Comparison of ENCODE assay signal across 9 cellular contexts in the genomic region with DNA sequence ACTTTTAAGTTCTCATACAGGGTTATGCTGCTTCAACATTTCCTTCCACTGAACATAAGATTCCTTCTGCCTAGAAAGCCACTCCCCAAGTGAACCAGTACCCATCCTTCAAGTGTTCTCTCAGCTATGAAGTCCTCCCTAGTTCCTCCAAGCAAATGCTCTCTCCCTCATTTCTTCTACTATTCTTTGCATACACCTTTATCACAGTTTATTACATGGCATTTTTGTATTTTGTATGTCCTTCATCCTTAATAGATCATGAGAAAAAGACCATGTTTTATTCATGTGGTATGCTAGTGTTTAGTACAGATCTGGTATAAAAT. TPM values are rescaled to one million over a fixed set of nuclear protein-coding genes. Genes with fewer than 3 reads are reported as not detected.
DNase-seq lines count a peak whose midpoint lies in the region; ATAC-seq, FAIRE-seq and TF ChIP-seq lines count a peak whose summit lies in the region.
"Had no signal": no experiment of that assay in that cellular context is flagged by ENCODE, and none has a peak within 500 bp of the region (broad histone marks: within the 10 kb centered on the region; RNA-seq: fewer than 3 reads in every experiment).

No MANE protein-coding gene starts in this region.

- peaks cover 13% of the 10 kb centered on the region for H3K36me3 Mint-ChIP-seq in activated CD8-positive, alpha-beta T cell treated with anti-CD3 and anti-CD28 coated beads for 36 hours (ENCODE audit: low read depth)
- H3K36me3 Mint-ChIP-seq in memory B cell = peaks cover 11% of the 10 kb centered on the region

- CTCF ChIA-PET in A673 (lab: Charles Lee) = no interaction called here
- CTCF ChIA-PET in activated CD8-positive, alpha-beta T cell treated with anti-CD3 and anti-CD28 coated beads for 36 hours (lab: Charles Lee) = no interaction called here

- no peak overlapping the region for H3K27ac ChIP-seq in A673 (ENCODE audit: low read depth, low read length, poor library complexity, severe bottlenecking)

- BruUV-seq in A673 (replicated peaks; lab: Mats Ljungman, UMichigan) = no TSS peak

- H3K36me3 ChIP-seq in A673 (ENCODE audit: insufficient read depth, low read length, poor library complexity, severe bottlenecking) = no peaks in the 10 kb centered on the region

- ATAC-seq in activated CD8-positive, alpha-beta T cell treated with anti-CD3 and anti-CD28 coated beads for 36 hours = no peak
- no peak for ATAC-seq in memory B cell (ENCODE audit: low read depth)

- H3K9me3 Mint-ChIP-seq in activated CD8-positive, alpha-beta T cell treated with anti-CD3 and anti-CD28 coated beads for 36 hours = no peaks in the 10 kb centered on the region
- no peaks in the 10 kb centered on the region for H3K9me3 Mint-ChIP-seq in memory B cell

- peaks cover 20% of the 10 kb centered on the region for H3K4me1 ChIP-seq in A673 (ENCODE audit: insufficient read depth, low read length, poor library complexity, severe bottlenecking)

- H3K27ac Mint-ChIP-seq in activated CD8-positive, alpha-beta T cell treated with anti-CD3 and anti-CD28 coated beads for 36 hours = peak overlapping the region; percentile 18
- peak overlapping the region; percentile 99 for H3K27ac Mint-ChIP-seq in memory B cell

- H3K4me1 Mint-ChIP-seq in activated CD8-positive, alpha-beta T cell treated with anti-CD3 and anti-CD28 coated beads for 36 hours (ENCODE audit: low read depth) = peaks cover 57% of the 10 kb centered on the region
- peaks cover 43% of the 10 kb centered on the region for H3K4me1 Mint-ChIP-seq in memory B cell

- no peaks in the 10 kb centered on the region for H3K9me3 ChIP-seq in A673 (ENCODE audit: low read depth, low read length, poor library complexity, severe bottlenecking)

- TF ChIP-seq POLR2A in GM12892 (IDR thresholded peaks at IDR 0.05; ENCODE audit: low read depth, low read length) = no peak

- intact Hi-C loops in A673 (cut with micrococcal nuclease; ENCODE audit: unreplicated experiment) = no loop called here
- intact Hi-C loops in activated CD8-positive, alpha-beta T cell treated with anti-CD3 and anti-CD28 coated beads for 36 hours (cut with micrococcal nuclease) = loop anchor here (2.0 to 5.0 kb wide), 2 partner anchors 39 to 53 kb away; no protein-coding TSS in a partner anchor

- H3K4me3 ChIP-seq in A673 (ENCODE audit: low read depth, low read length, poor library complexity, severe bottlenecking) = peak overlapping the region; percentile 88

- H3K27me3 Mint-ChIP-seq in activated CD8-positive, alpha-beta T cell treated with anti-CD3 and anti-CD28 coated beads for 36 hours = no peaks in the 10 kb centered on the region
- H3K27me3 Mint-ChIP-seq in memory B cell = no peaks in the 10 kb centered on the region

- peak overlapping the region; percentile 84 for H3K4me3 Mint-ChIP-seq in activated CD8-positive, alpha-beta T cell treated with anti-CD3 and anti-CD28 coated beads for 36 hours
- peak overlapping the region; percentile 85 for H3K4me3 Mint-ChIP-seq in memory B cell

- DNase-seq in A673 (ENCODE audit: low spot score) = peak; percentile 20
- no peak for DNase-seq in GM12892 (ENCODE audit: insufficient read length)
- DNase-seq in activated CD8-positive, alpha-beta T cell treated with anti-CD3 and anti-CD28 coated beads for 36 hours = no peak
- no peak for DNase-seq in memory B cell (ENCODE audit: low spot score in 2 of 2)
- no peak for DNase-seq in GM19240 (ENCODE audit: insufficient read length, low spot score)
- no peak for DNase-seq in activated CD4-positive, CD25-positive, alpha-beta regulatory T cell treated with anti-CD3 and anti-CD28 coated beads, Interleukin-2, amount 50 U/mL, for 72 hours
- DNase-seq in NCI-H1092 (lab: John Stamatoyannopoulos, UW) = no peak
- no peak for DNase-seq in GM10266 (ENCODE audit: extremely low spot score)
- DNase-seq: NCI-H510A had no signal

- TF ChIP-seq CTCF in A673 (conservative IDR thresholded peaks at IDR 0.05; ENCODE audit: low read depth, low read length) (no peak), GM10266 (IDR thresholded peaks at IDR 0.05; ENCODE audit: control insufficient read depth, insufficient read depth, low read depth, missing control alignments) (no peak)
- TF ChIP-seq CTCF in activated CD8-positive, alpha-beta T cell treated with anti-CD3 and anti-CD28 coated beads for 36 hours (IDR thresholded peaks at IDR 0.05) = no peak

- FAIRE-seq in GM12892 (lab: Jason Lieb, UNC) = peak; percentile 14

- POLR2A ChIA-PET in A673 (lab: Charles Lee; ENCODE audit: low non-redundant PET) = no interaction called here
- POLR2A ChIA-PET in activated CD8-positive, alpha-beta T cell treated with anti-CD3 and anti-CD28 coated beads for 36 hours (lab: Charles Lee) = interaction anchor here (2.6 kb wide), 1 partner anchor 39 kb away, joined by 14 read pairs; no protein-coding TSS in a partner anchor

- H3K27me3 ChIP-seq in A673 (replicated peaks; ENCODE audit: insufficient read depth, low read depth, low read length, poor library complexity) = no peaks in the 10 kb centered on the region

RNA-seq across cellular contexts. Expression of gene SYPL1, which starts 1.9 kb away (rescaled TPM):
- 64.4 and 76.4 TPM in 2 replicates for total RNA-seq in A673 (2021)
- polyA plus RNA-seq in GM12892 (2012; ENCODE audit: missing spikeins) = 29.0 TPM
- 10 to 100 TPM; 40.1 to 44.6 TPM for total RNA-seq in activated CD8-positive, alpha-beta T cell treated with anti-CD3 and anti-CD28 coated beads for 36 hours
